Comparison of ENCODE assay signal across 8 cellular contexts in genomic region chr2:15939556-15939853, GRCh38. TPM values are rescaled to one million over a fixed set of nuclear protein-coding genes. Genes with fewer than 3 reads are reported as not detected.
DNase-seq lines count a peak whose midpoint lies in the region; ATAC-seq and TF ChIP-seq lines count a peak whose summit lies in the region.

No MANE protein-coding gene starts in this region.

- ATAC-seq in HG03571 (IDR thresholded peaks at IDR 0.05; ENCODE audit: unreplicated experiment) (peak; percentile 58), GM18505 (IDR thresholded peaks at IDR 0.05; ENCODE audit: unreplicated experiment) (no peak)
- ATAC-seq in naive thymus-derived CD4-positive, alpha-beta T cell, result peak; percentile 46

- H3K4me3 ChIP-seq in coronary artery, result peak overlapping the region; percentile 75
- H3K4me3 ChIP-seq in naive thymus-derived CD4-positive, alpha-beta T cell (ENCODE audit: low read length), result no peak overlapping the region

- peaks cover 0 to 6% of the 10 kb centered on the region in 2 donors for H3K27me3 ChIP-seq in naive thymus-derived CD4-positive, alpha-beta T cell (ENCODE audit: control insufficient read depth in 2 of 2, insufficient read depth in 2 of 2, low read length in 2 of 2)

- peaks cover 0 to 25% of the 10 kb centered on the region in 2 donors for H3K4me1 ChIP-seq in naive thymus-derived CD4-positive, alpha-beta T cell (ENCODE audit: control insufficient read depth in 2 of 2, insufficient read depth in 2 of 2, low read length in 2 of 2)

- POLR2A ChIA-PET in naive thymus-derived CD4-positive, alpha-beta T cell (lab: Charles Lee), result no interaction called here

- H3K9me3 Mint-ChIP-seq in activated naive CD4-positive, alpha-beta T cell treated with anti-CD3 and anti-CD28 coated beads, Interleukin-2, amount 50 U/mL, for 24 hours, result no peaks in the 10 kb centered on the region
- no peaks in the 10 kb centered on the region for H3K9me3 Mint-ChIP-seq in naive thymus-derived CD4-positive, alpha-beta T cell

- DNase-seq in activated naive CD4-positive, alpha-beta T cell (lab: John Stamatoyannopoulos, UW), result no peak
- DNase-seq in coronary artery (ENCODE audit: low spot score) (no peak), NCI-H2029 treated with DMSO at 0.1 percent for 48 hours (lab: John Stamatoyannopoulos, UW) (no peak)
- DNase-seq in naive thymus-derived CD4-positive, alpha-beta T cell, result peak in 1 of 9 donors; percentile 27
- no peak for DNase-seq in stimulated activated CD4-positive, alpha-beta T cell treated with anti-CD3 and anti-CD28 coated beads, Interleukin-2, amount 100 ng/mL, for 48 hours

- peaks cover 33% of the 10 kb centered on the region for H3K4me1 Mint-ChIP-seq in activated naive CD4-positive, alpha-beta T cell treated with anti-CD3 and anti-CD28 coated beads, Interleukin-2, amount 50 U/mL, for 24 hours
- peaks cover 7 to 44% (median 27%) of the 10 kb centered on the region in 7 donors for H3K4me1 Mint-ChIP-seq in naive thymus-derived CD4-positive, alpha-beta T cell

- CTCF ChIA-PET in naive thymus-derived CD4-positive, alpha-beta T cell (lab: Charles Lee), result interaction anchor here (0.6 to 2.2 kb wide), 23 partner anchors 9 to 818 kb away, joined by 3 to 12 read pairs (median 4); no protein-coding TSS in a partner anchor

- peak overlapping the region; percentile 71 for H3K4me3 Mint-ChIP-seq in activated naive CD4-positive, alpha-beta T cell treated with anti-CD3 and anti-CD28 coated beads, Interleukin-2, amount 50 U/mL, for 24 hours
- H3K4me3 Mint-ChIP-seq in naive thymus-derived CD4-positive, alpha-beta T cell, result peak overlapping the region in 9 of 10 donors; percentile 75 to 86 (median 79)

- TF ChIP-seq CTCF in coronary artery (IDR thresholded peaks at IDR 0.05), result no peak

- H3K36me3 ChIP-seq in naive thymus-derived CD4-positive, alpha-beta T cell (ENCODE audit: control insufficient read depth in 2 of 3, insufficient read depth in 3 of 3, low read length in 3 of 3), result no peaks in the 10 kb centered on the region

- H3K27ac ChIP-seq in coronary artery, result no peak overlapping the region
- H3K27ac ChIP-seq in naive thymus-derived CD4-positive, alpha-beta T cell (ENCODE audit: low read depth, low read length), result no peak overlapping the region

- no peak for TF ChIP-seq POLR2A in GM18505 (IDR thresholded peaks at IDR 0.05; ENCODE audit: borderline replicate concordance, extremely low read depth, insufficient read depth, insufficient read length)

- H3K9me3 ChIP-seq in naive thymus-derived CD4-positive, alpha-beta T cell (ENCODE audit: control insufficient read depth in 2 of 3, low read length in 3 of 3), result no peaks in the 10 kb centered on the region

- peaks cover 42% of the 10 kb centered on the region for H3K27me3 Mint-ChIP-seq in activated naive CD4-positive, alpha-beta T cell treated with anti-CD3 and anti-CD28 coated beads, Interleukin-2, amount 50 U/mL, for 24 hours
- peaks cover 41 to 73% (median 58%) of the 10 kb centered on the region in 5 donors for H3K27me3 Mint-ChIP-seq in naive thymus-derived CD4-positive, alpha-beta T cell

- intact Hi-C loops in naive thymus-derived CD4-positive, alpha-beta T cell (cut with micrococcal nuclease), result loop anchor here (1.0 to 10.0 kb wide), 6 partner anchors 96 to 670 kb away; no protein-coding TSS in a partner anchor

- no peaks in the 10 kb centered on the region for H3K36me3 Mint-ChIP-seq in activated naive CD4-positive, alpha-beta T cell treated with anti-CD3 and anti-CD28 coated beads, Interleukin-2, amount 50 U/mL, for 24 hours
- H3K36me3 Mint-ChIP-seq in naive thymus-derived CD4-positive, alpha-beta T cell, result peaks cover 0 to 4% (median 0%) of the 10 kb centered on the region in 5 donors

- no peak overlapping the region for H3K27ac Mint-ChIP-seq in activated naive CD4-positive, alpha-beta T cell treated with anti-CD3 and anti-CD28 coated beads, Interleukin-2, amount 50 U/mL, for 24 hours
- no peak overlapping the region for H3K27ac Mint-ChIP-seq in naive thymus-derived CD4-positive, alpha-beta T cell

RNA-seq across cellular contexts. Expression of gene MYCN, which starts 0.8 kb away (rescaled TPM):
- total RNA-seq in naive thymus-derived CD4-positive, alpha-beta T cell, result 1 to 10 TPM in 1 of 5 experiments, under 1 TPM in 3, not detected in 1; 0.21 to 2.3 (median 0.47) TPM
- not detected for polyA plus RNA-seq in naive thymus-derived CD4-positive, alpha-beta T cell
